In genomic region chr2:26241928-26242436, GRCh38 we compare ENCODE assay signal across 1 cellular context.
A peak's percentile ranks its signal among the peaks of the same experiment; 100 is the strongest.
TF ChIP-seq lines count a peak whose summit lies in the region.

No MANE protein-coding gene starts in this region.

TF ChIP-seq in HepG2, 621 proteins besides CTCF, POLR2A, EP300 and RAD21:
- TF ChIP-seq ZMYM3 (CRISPR knock-in tag; IDR thresholded peaks at IDR 0.05) = 0 out of 2 replicates have a peak, but pooled peaks have one; percentile 13
- no peak for TF ChIP-seq ZNF616 (CRISPR knock-in tag; IDR thresholded peaks at IDR 0.05; ENCODE audit: low read depth)
